In the genomic region with DNA sequence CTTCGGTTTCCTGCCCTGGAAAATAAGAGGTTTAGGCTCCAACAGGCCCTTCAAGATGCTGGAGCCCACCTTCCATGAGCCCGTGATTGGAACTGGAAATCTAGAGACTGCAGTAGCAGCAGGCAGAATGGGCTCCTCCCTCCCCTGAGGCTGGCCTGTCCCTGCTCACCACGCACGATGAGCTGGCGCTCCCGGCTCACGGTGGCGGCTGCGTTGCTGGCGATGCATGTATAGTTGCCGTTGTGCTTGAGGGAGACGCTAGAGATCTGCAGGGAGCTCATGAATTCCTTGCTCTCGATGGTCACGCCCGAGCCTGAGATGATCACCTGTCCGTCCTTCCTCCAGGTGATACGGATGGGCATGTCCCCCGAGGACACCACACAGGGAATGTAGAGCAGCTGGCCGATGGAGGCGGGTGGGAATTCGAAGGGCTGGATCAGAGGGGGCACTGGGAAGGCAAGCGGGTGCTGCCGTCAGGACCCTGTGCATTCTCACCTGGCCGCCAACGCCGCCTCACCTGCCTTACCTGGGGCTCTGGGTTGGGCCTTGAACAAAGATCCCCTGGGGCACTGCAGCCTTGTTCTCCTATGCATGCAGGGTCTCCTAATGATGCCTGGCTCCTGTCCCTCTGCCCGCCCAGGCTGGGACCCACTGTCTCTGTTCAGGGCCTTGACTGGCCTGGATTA, we compare ENCODE assay signal across 2 cellular contexts.
TF ChIP-seq lines count a peak whose summit lies in the region.

No MANE protein-coding gene starts in this region.

TF ChIP-seq in HepG2, 621 proteins besides CTCF, POLR2A, EP300 and RAD21:
- TF ChIP-seq CAMTA2 (CRISPR knock-in tag; IDR thresholded peaks at IDR 0.05; ENCODE audit: borderline replicate concordance): no peak
- TF ChIP-seq AGO2 (optimal IDR thresholded peaks at IDR 0.05; ENCODE audit: low read depth, low read length): peak; percentile 23
- no peak for TF ChIP-seq CCAR2 (optimal IDR thresholded peaks at IDR 0.05; ENCODE audit: low read depth, low read length)
- no peak for TF ChIP-seq SSRP1 (CRISPR knock-in tag; IDR thresholded peaks at IDR 0.05)
- no peak for TF ChIP-seq KDM3A (CRISPR knock-in tag; IDR thresholded peaks at IDR 0.05; ENCODE audit: low read depth)
- TF ChIP-seq ZNF547 (CRISPR knock-in tag; IDR thresholded peaks at IDR 0.05): no peak
- TF ChIP-seq ARNT (IDR thresholded peaks at IDR 0.05): no peak

TF ChIP-seq in K562, 482 proteins besides CTCF, POLR2A, EP300 and RAD21:
- TF ChIP-seq, protein P1, sequence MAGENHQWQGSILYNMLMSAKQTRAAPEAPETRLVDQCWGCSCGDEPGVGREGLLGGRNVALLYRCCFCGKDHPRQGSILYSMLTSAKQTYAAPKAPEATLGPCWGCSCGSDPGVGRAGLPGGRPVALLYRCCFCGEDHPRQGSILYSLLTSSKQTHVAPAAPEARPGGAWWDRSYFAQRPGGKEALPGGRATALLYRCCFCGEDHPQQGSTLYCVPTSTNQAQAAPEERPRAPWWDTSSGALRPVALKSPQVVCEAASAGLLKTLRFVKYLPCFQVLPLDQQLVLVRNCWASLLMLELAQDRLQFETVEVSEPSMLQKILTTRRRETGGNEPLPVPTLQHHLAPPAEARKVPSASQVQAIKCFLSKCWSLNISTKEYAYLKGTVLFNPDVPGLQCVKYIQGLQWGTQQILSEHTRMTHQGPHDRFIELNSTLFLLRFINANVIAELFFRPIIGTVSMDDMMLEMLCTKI (IDR thresholded peaks at IDR 0.05; ENCODE audit: partially characterized antibody): no peak
- no peak for TF ChIP-seq NCOA4 (IDR thresholded peaks at IDR 0.05; ENCODE audit: partially characterized antibody)
- no peak for TF ChIP-seq CHD2 (IDR thresholded peaks at IDR 0.05; ENCODE audit: low read depth, low read length)
TF ChIP-seq in K562: peak in this region for 0.
